ENCODE assay signal across 17 cellular contexts in genomic region chr9:109886050-109886449, GRCh38.
DNase-seq lines count a peak whose midpoint lies in the region; ATAC-seq lines count a peak whose summit lies in the region.
"Had no signal": no experiment of that assay in that cellular context is flagged by ENCODE, and none has a peak within 500 bp of the region (broad histone marks: within the 10 kb centered on the region; RNA-seq: fewer than 3 reads in every experiment).

No MANE protein-coding gene starts in this region.

- no peaks in the 10 kb centered on the region for H3K9me3 ChIP-seq in SJSA1 (replicated peaks)
- H3K9me3 ChIP-seq: Caco-2, left lung, vagina had no signal

- ATAC-seq in stimulated activated naive CD8-positive, alpha-beta T cell treated with anti-CD3 and anti-CD28 coated beads, Interleukin-15, amount 100 ng/mL, for 72 hours: no peak
- ATAC-seq: left lung had no signal

- CTCF ChIA-PET in activated naive CD4-positive, alpha-beta T cell treated with anti-CD3 and anti-CD28 coated beads for 36 hours (lab: Charles Lee): interaction anchor here (1.3 to 4.2 kb wide), 3 partner anchors 10 to 17 kb away, joined by 4 to 15 read pairs (median 9); no protein-coding TSS in a partner anchor

- peak overlapping the region; percentile 96 for H3K27ac Mint-ChIP-seq in activated naive CD4-positive, alpha-beta T cell treated with anti-CD3 and anti-CD28 coated beads for 36 hours
- peak overlapping the region; percentile 31 to 88 for H3K27ac Mint-ChIP-seq in stimulated activated naive CD8-positive, alpha-beta T cell treated with anti-CD3 and anti-CD28 coated beads, Interleukin-15, amount 100 ng/mL, for 72 hours
- H3K27ac Mint-ChIP-seq: stimulated activated naive B cell treated with anti-CD40 and anti-IgM and Interleukin-4, amounts not matched to agents 10 μg/mL and 1 μg/mL and 100 μg/mL, for 72 hours had no signal

- peaks cover 29% of the 10 kb centered on the region for H3K4me1 ChIP-seq in SJSA1 (replicated peaks)
- H3K4me1 ChIP-seq: Caco-2 had no signal

- H3K4me3 Mint-ChIP-seq in activated naive CD4-positive, alpha-beta T cell treated with anti-CD3 and anti-CD28 coated beads for 36 hours: no peak overlapping the region
- peak overlapping the region in 1 of 2 donors; percentile 44 for H3K4me3 Mint-ChIP-seq in stimulated activated naive CD8-positive, alpha-beta T cell treated with anti-CD3 and anti-CD28 coated beads, Interleukin-15, amount 100 ng/mL, for 72 hours
- H3K4me3 Mint-ChIP-seq: stimulated activated naive B cell treated with anti-CD40 and anti-IgM and Interleukin-4, amounts not matched to agents 10 μg/mL and 1 μg/mL and 100 μg/mL, for 72 hours had no signal

- DNase-seq in activated naive CD4-positive, alpha-beta T cell treated with anti-CD3 and anti-CD28 coated beads for 36 hours: no peak
- DNase-seq in activated naive CD4-positive, alpha-beta T cell treated with Interleukin-2 at 50 U/mL for 16 hours: no peak
- DNase-seq in SJSA1 (ENCODE audit: low read depth in 1 of 2, low spot score in 2 of 2): peak; percentile 74 to 79
- no peak for DNase-seq in epithelial cell of prostate (ENCODE audit: low read depth, low spot score)
- DNase-seq in stimulated activated naive CD8-positive, alpha-beta T cell treated with anti-CD3 and anti-CD28 coated beads, Interleukin-15, amount 100 ng/mL, for 72 hours: no peak
- no peak for DNase-seq in activated gamma-delta T cell (lab: John Stamatoyannopoulos, UW)
- DNase-seq in NCI-H1048 (lab: John Stamatoyannopoulos, UW): no peak
- DNase-seq in COR-L47 (lab: John Stamatoyannopoulos, UW): no peak
- DNase-seq: activated CD4-positive, CD25-positive, alpha-beta regulatory T cell treated with anti-CD3 and anti-CD28 coated beads, Interleukin-2, amount 50 U/mL, for 72 hours; activated T-cell treated with anti-CD3 and anti-CD28 coated beads, Interleukin-2, amount 50 U/mL, for 1 hour; Caco-2; effector CD8-positive, alpha-beta T cell; left lung; NCI-H187; NCI-H524; stimulated activated naive B cell treated with anti-CD40 and anti-IgM and Interleukin-4, amounts not matched to agents 10 μg/mL and 1 μg/mL and 100 μg/mL, for 72 hours had no signal

- no peak overlapping the region for H3K4me3 ChIP-seq in SJSA1
- H3K4me3 ChIP-seq: left lung, vagina had no signal

- no peaks in the 10 kb centered on the region for H3K9me3 Mint-ChIP-seq in activated naive CD4-positive, alpha-beta T cell treated with anti-CD3 and anti-CD28 coated beads for 36 hours
- no peaks in the 10 kb centered on the region for H3K9me3 Mint-ChIP-seq in stimulated activated naive CD8-positive, alpha-beta T cell treated with anti-CD3 and anti-CD28 coated beads, Interleukin-15, amount 100 ng/mL, for 72 hours
- H3K9me3 Mint-ChIP-seq: stimulated activated naive B cell treated with anti-CD40 and anti-IgM and Interleukin-4, amounts not matched to agents 10 μg/mL and 1 μg/mL and 100 μg/mL, for 72 hours had no signal

- H3K27me3 Mint-ChIP-seq in activated naive CD4-positive, alpha-beta T cell treated with anti-CD3 and anti-CD28 coated beads for 36 hours (ENCODE audit: low read depth): no peaks in the 10 kb centered on the region
- H3K27me3 Mint-ChIP-seq in stimulated activated naive CD8-positive, alpha-beta T cell treated with anti-CD3 and anti-CD28 coated beads, Interleukin-15, amount 100 ng/mL, for 72 hours: no peaks in the 10 kb centered on the region
- H3K27me3 Mint-ChIP-seq: stimulated activated naive B cell treated with anti-CD40 and anti-IgM and Interleukin-4, amounts not matched to agents 10 μg/mL and 1 μg/mL and 100 μg/mL, for 72 hours had no signal

- H3K27me3 ChIP-seq in SJSA1 (replicated peaks): no peaks in the 10 kb centered on the region
- H3K27me3 ChIP-seq: left lung, vagina had no signal

- intact Hi-C loops in activated naive CD4-positive, alpha-beta T cell treated with anti-CD3 and anti-CD28 coated beads for 36 hours (cut with micrococcal nuclease): loop anchor here (1.0 to 10.0 kb wide), 12 partner anchors 9 to 871 kb away; partner anchors contain the start of genes CTNNAL1 and TXN

- peaks cover 63% of the 10 kb centered on the region for H3K4me1 Mint-ChIP-seq in activated naive CD4-positive, alpha-beta T cell treated with anti-CD3 and anti-CD28 coated beads for 36 hours (ENCODE audit: low read depth)
- H3K4me1 Mint-ChIP-seq in stimulated activated naive CD8-positive, alpha-beta T cell treated with anti-CD3 and anti-CD28 coated beads, Interleukin-15, amount 100 ng/mL, for 72 hours: peaks cover 15% of the 10 kb centered on the region

- H3K36me3 Mint-ChIP-seq in activated naive CD4-positive, alpha-beta T cell treated with anti-CD3 and anti-CD28 coated beads for 36 hours (ENCODE audit: low read depth): peaks cover 2% of the 10 kb centered on the region
- H3K36me3 Mint-ChIP-seq: stimulated activated naive B cell treated with anti-CD40 and anti-IgM and Interleukin-4, amounts not matched to agents 10 μg/mL and 1 μg/mL and 100 μg/mL, for 72 hours had no signal

- peaks cover 13% of the 10 kb centered on the region for H3K36me3 ChIP-seq in SJSA1
- H3K36me3 ChIP-seq: left lung, vagina had no signal

- peak overlapping the region; percentile 82 for H3K27ac ChIP-seq in SJSA1
- peak overlapping the region; percentile 34 for H3K27ac ChIP-seq in epithelial cell of prostate
- H3K27ac ChIP-seq: left lung, vagina had no signal

Comparison
In these comparisons a context has a peak if more than half of its experiments do, and no peak if none do; other contexts are left out.
1. DNase-seq: peak in SJSA1 (2 of 2); none in activated naive CD4-positive, alpha-beta T cell treated with anti-CD3 and anti-CD28 coated beads for 36 hours (single experiment), activated naive CD4-positive, alpha-beta T cell treated with Interleukin-2 at 50 U/mL for 16 hours (single experiment), epithelial cell of prostate (single experiment), stimulated activated naive CD8-positive, alpha-beta T cell treated with anti-CD3 and anti-CD28 coated beads, Interleukin-15, amount 100 ng/mL, for 72 hours (0 of 2), activated gamma-delta T cell (single experiment), NCI-H1048 (single experiment) and COR-L47 (single experiment).